ENCODE assay signal across 20 cellular contexts in the genomic region with DNA sequence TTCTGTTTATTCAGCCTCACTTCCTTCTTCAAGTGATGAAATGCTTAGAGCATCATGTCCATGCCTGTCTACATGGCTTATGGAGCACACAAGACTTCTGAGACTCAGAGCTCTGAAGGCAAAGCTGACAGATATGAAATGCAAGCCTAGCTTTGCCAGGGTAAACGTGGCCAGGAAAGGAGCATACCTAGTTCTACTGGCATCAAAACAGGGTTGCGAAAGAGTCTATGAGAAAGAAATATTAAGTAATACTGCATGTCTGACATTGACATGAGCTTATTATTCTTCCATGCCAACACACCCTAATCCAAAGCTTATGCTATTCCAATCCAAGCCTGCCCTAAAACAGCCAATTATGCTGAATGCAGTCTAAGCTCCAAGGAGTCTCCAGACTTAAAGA.
"Had no signal": no experiment of that assay in that cellular context is flagged by ENCODE, and none has a peak within 500 bp of the region (broad histone marks: within the 10 kb centered on the region; RNA-seq: fewer than 3 reads in every experiment).

No MANE protein-coding gene starts in this region.

- H2AFZ ChIP-seq: hepatocyte, parathyroid adenoma had no signal

- DNase-seq: activated CD4-positive, alpha-beta memory T cell treated with anti-CD3 and anti-CD28 coated beads, Interleukin-2, amount 10 ng/mL, durations not matched to agents 7 days and 5 days; activated CD4-positive, alpha-beta T cell treated with anti-CD3 and anti-CD28 coated beads for 4 hours; activated effector memory CD4-positive, alpha-beta T cell treated with Interleukin-2 at 50 U/mL for 16 hours; activated T-cell treated with anti-CD3 and anti-CD28 coated beads, Interleukin-2, amount 50 U/mL, for 4 hours; amygdala; cortex of kidney; effector memory CD4-positive, alpha-beta T cell; islet precursor cell; left ventricle myocardium inferior; mesenchymal stem cell; naive thymus-derived CD8-positive, alpha-beta T cell; retina; stimulated activated CD4-positive, alpha-beta T cell treated with anti-CD3 and anti-CD28 coated beads, Interleukin-2, amount 100 ng/mL, for 48 hours; T-helper 1 cell; thyroid gland had no signal

- H3K4me3 ChIP-seq: body of pancreas, hepatocyte, left ventricle myocardium inferior, thyroid gland, vagina had no signal

- H3K9ac ChIP-seq: parathyroid adenoma had no signal

- H3K4me2 ChIP-seq: hepatocyte had no signal

- H3K36me3 ChIP-seq: left ventricle myocardium inferior, thyroid gland, vagina had no signal

- H3K9me3 ChIP-seq: body of pancreas, left ventricle myocardium inferior, thyroid gland, vagina had no signal

- H3K27ac ChIP-seq: body of pancreas, hepatocyte, left ventricle myocardium inferior, parathyroid adenoma, thyroid gland, vagina had no signal

- ATAC-seq: activated T-cell treated with anti-CD3 and anti-CD28 coated beads, Interleukin-2, amount 50 U/mL, for 4 hours; body of pancreas; naive thymus-derived CD8-positive, alpha-beta T cell; stimulated activated memory B cell treated with anti-CD40 and anti-IgM and Interleukin-4, amounts not matched to agents 10 μg/mL and 1 μg/mL and 100 μg/mL, for 72 hours had no signal

- H3K79me2 ChIP-seq: hepatocyte, parathyroid adenoma had no signal

- H3K4me1 ChIP-seq: body of pancreas, left ventricle myocardium inferior, parathyroid adenoma, thyroid gland, vagina had no signal

- H3K27me3 ChIP-seq: body of pancreas, hepatocyte, thyroid gland, vagina had no signal
